ENCODE assay signal across 9 cellular contexts in the genomic region with DNA sequence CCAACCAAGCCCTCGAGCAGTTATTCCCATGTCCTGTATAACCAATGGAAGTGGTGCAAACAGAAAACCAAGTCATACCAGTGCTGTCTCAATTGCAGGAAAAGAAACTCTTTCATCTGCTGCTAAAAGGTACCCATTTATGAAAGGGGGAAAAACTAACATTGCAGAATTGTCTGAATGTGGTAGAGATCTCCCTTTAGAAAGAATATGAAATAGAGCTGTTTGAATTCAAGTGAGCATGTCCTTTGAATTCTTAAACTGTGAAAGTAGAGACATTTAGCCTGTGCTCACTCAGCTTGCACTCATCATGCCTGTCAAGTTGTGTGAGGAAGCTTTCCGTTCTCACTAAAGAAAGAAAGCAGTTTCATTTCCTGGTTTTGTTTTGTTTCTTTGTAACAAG.
A peak's percentile ranks its signal among the peaks of the same experiment; 100 is the strongest.
DNase-seq lines count a peak whose midpoint lies in the region; ATAC-seq and TF ChIP-seq lines count a peak whose summit lies in the region.
"Had no signal": no experiment of that assay in that cellular context is flagged by ENCODE, and none has a peak within 500 bp of the region (broad histone marks: within the 10 kb centered on the region; RNA-seq: fewer than 3 reads in every experiment).

No MANE protein-coding gene starts in this region.

- DNase-seq in CD4-positive, CD25-positive, alpha-beta regulatory T cell, result peak in 2 of 3 donors; percentile 20 to 64
- DNase-seq in SJCRH30, result no peak
- no peak for DNase-seq in ovary
- DNase-seq in UCSD-AML1 (lab: John Stamatoyannopoulos, UW; ENCODE audit: unreplicated experiment), result no peak
- DNase-seq in T-helper 9 cell, result no peak
- DNase-seq: DND-41 had no signal

- peaks cover 39% of the 10 kb centered on the region for H3K4me1 ChIP-seq in CD4-positive, CD25-positive, alpha-beta regulatory T cell (ENCODE audit: control insufficient read depth, insufficient read depth, low read length, poor library complexity, severe bottlenecking)
- H3K4me1 ChIP-seq in SJCRH30, result no peaks in the 10 kb centered on the region
- no peaks in the 10 kb centered on the region for H3K4me1 ChIP-seq in ovary (ENCODE audit: insufficient read depth)

- H3K4me3 Mint-ChIP-seq in CD4-positive, CD25-positive, alpha-beta regulatory T cell, result peak overlapping the region; percentile 22 to 74 (median 38)
- peak overlapping the region; percentile 41 for H3K4me3 Mint-ChIP-seq in activated T-helper 17 cell treated with anti-CD3 and anti-CD28 coated beads, Interleukin-2, amount 50 U/mL, for 72 hours

- H3K27ac Mint-ChIP-seq in CD4-positive, CD25-positive, alpha-beta regulatory T cell, result peak overlapping the region; percentile 12 to 77 (median 49)
- H3K27ac Mint-ChIP-seq in activated T-helper 17 cell treated with anti-CD3 and anti-CD28 coated beads, Interleukin-2, amount 50 U/mL, for 72 hours, result peak overlapping the region; percentile 33

- no peaks in the 10 kb centered on the region for H3K27me3 ChIP-seq in CD4-positive, CD25-positive, alpha-beta regulatory T cell (ENCODE audit: control insufficient read depth, insufficient read depth, low read length)
- H3K27me3 ChIP-seq in SJCRH30 (no peaks in the 10 kb centered on the region), ovary (no peaks in the 10 kb centered on the region)

- H3K9me3 Mint-ChIP-seq in CD4-positive, CD25-positive, alpha-beta regulatory T cell, result peaks cover 0 to 2% (median 0%) of the 10 kb centered on the region in 7 donors
- H3K9me3 Mint-ChIP-seq in activated T-helper 17 cell treated with anti-CD3 and anti-CD28 coated beads, Interleukin-2, amount 50 U/mL, for 72 hours, result no peaks in the 10 kb centered on the region

- TF ChIP-seq CTCF in ovary (IDR thresholded peaks at IDR 0.05), result no peak

- intact Hi-C loops in ovary (cut with DNase I), result no loop called here

- H3K36me3 ChIP-seq in CD4-positive, CD25-positive, alpha-beta regulatory T cell (ENCODE audit: control insufficient read depth, insufficient read depth, low read length), result peaks cover 36% of the 10 kb centered on the region
- H3K36me3 ChIP-seq in SJCRH30 (peaks cover 31% of the 10 kb centered on the region), ovary (no peaks in the 10 kb centered on the region)

- no peak for TF ChIP-seq POLR2A in ovary (IDR thresholded peaks at IDR 0.05)

- ATAC-seq in CD4-positive, CD25-positive, alpha-beta regulatory T cell (ENCODE audit: low read depth in 2 of 2), result peak; percentile 39 to 67
- ATAC-seq in GM19035 (IDR thresholded peaks at IDR 0.05; ENCODE audit: unreplicated experiment) (peak; percentile 78), HG03060 (IDR thresholded peaks at IDR 0.05; ENCODE audit: low read depth, unreplicated experiment) (peak; percentile 74)
- peak; percentile 68 for ATAC-seq in activated T-helper 17 cell treated with anti-CD3 and anti-CD28 coated beads, Interleukin-2, amount 50 U/mL, for 72 hours (replicated peaks)

- 60 to 67% (median 66%) methylated on average over 2 of the region's 2 CpGs for WGBS in ovary, 3 donors

- H3K9me3 ChIP-seq in CD4-positive, CD25-positive, alpha-beta regulatory T cell (ENCODE audit: control insufficient read depth in 2 of 2, low read length in 2 of 2), result no peaks in the 10 kb centered on the region
- H3K9me3 ChIP-seq in SJCRH30 (replicated peaks) (no peaks in the 10 kb centered on the region), ovary (no peaks in the 10 kb centered on the region)

- H3K4me3 ChIP-seq in CD4-positive, CD25-positive, alpha-beta regulatory T cell (ENCODE audit: low read depth, low read length), result peak overlapping the region; percentile 71
- H3K4me3 ChIP-seq in SJCRH30 (no peak overlapping the region), ovary (no peak overlapping the region)

- peak overlapping the region; percentile 68 for H3K27ac ChIP-seq in CD4-positive, CD25-positive, alpha-beta regulatory T cell (ENCODE audit: insufficient read depth, low read length, poor library complexity, severe bottlenecking)
- H3K27ac ChIP-seq in SJCRH30, result no peak overlapping the region
- no peak overlapping the region for H3K27ac ChIP-seq in ovary

- H3K36me3 Mint-ChIP-seq in CD4-positive, CD25-positive, alpha-beta regulatory T cell, result peaks cover 30% of the 10 kb centered on the region
- peaks cover 74% of the 10 kb centered on the region for H3K36me3 Mint-ChIP-seq in activated T-helper 17 cell treated with anti-CD3 and anti-CD28 coated beads, Interleukin-2, amount 50 U/mL, for 72 hours (ENCODE audit: low read depth)

- H3K27me3 Mint-ChIP-seq in CD4-positive, CD25-positive, alpha-beta regulatory T cell, result no peaks in the 10 kb centered on the region
- H3K27me3 Mint-ChIP-seq in activated T-helper 17 cell treated with anti-CD3 and anti-CD28 coated beads, Interleukin-2, amount 50 U/mL, for 72 hours, result no peaks in the 10 kb centered on the region

- H3K4me1 Mint-ChIP-seq in CD4-positive, CD25-positive, alpha-beta regulatory T cell, result peaks cover 44 to 77% (median 59%) of the 10 kb centered on the region in 4 donors
- H3K4me1 Mint-ChIP-seq in activated T-helper 17 cell treated with anti-CD3 and anti-CD28 coated beads, Interleukin-2, amount 50 U/mL, for 72 hours, result peaks cover 34% of the 10 kb centered on the region

- TF ChIP-seq EP300 in ovary (IDR thresholded peaks at IDR 0.05), result no peak

Comparison
In these comparisons a context has a peak if more than half of its experiments do, and no peak if none do; other contexts are left out.
1. DNase-seq: peak in CD4-positive, CD25-positive, alpha-beta regulatory T cell (2 of 3); none in SJCRH30 (0 of 2), ovary (0 of 5), UCSD-AML1 (single experiment) and T-helper 9 cell (single experiment).
2. Peak in every context shown above with its lines, with median percentiles within 50 percentile points of each other: ATAC-seq.